ENCODE assay signal across 10 cellular contexts in the genomic region with DNA sequence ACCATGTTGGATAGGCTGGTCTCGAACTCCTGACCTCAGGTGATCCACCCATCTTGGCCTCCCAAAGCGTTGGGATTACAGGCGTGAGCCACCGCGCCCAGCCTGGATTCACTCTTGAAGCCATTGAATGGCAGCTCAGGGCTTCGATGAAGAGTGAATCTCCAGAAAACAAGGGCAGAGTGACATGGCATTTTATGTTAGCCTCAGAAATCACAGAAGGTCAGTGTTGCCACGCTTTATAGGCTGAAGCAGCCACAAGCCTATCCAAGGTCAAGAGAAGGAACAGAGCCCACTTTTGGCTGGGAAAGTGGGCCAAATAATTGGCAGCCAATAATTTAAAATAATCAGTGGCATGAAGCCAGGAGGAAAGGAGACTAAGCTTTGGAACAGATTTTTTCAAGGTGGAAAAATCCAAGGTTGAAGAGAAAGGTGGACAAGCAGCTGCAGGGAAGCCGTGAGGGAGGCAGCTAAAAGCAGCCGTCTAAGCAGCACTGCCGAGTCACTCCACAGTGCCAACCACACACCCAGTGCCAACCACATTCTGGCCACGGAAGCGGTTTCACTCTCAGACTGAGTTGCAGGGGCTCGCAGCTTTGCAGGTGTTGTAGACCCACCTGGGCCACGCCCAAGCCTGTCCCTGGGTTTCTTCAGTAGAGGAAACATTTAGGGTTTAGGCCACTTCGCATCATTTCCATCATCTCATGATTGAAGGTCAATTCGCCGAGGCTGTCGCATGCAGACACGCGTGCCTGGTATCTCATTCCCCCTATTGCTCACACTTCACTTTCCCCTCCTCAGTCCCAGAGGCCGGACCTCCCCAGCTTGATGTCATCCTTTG. TPM values are rescaled to one million over a fixed set of nuclear protein-coding genes. Genes with fewer than 3 reads are reported as not detected.
DNase-seq lines count a peak whose midpoint lies in the region; ATAC-seq and TF ChIP-seq lines count a peak whose summit lies in the region.
"Had no signal": no experiment of that assay in that cellular context is flagged by ENCODE, and none has a peak within 500 bp of the region (broad histone marks: within the 10 kb centered on the region; RNA-seq: fewer than 3 reads in every experiment).

No MANE protein-coding gene starts in this region.

- no peaks in the 10 kb centered on the region for H3K79me2 ChIP-seq in OCI-LY3 (ENCODE audit: low read length)
- H3K79me2 ChIP-seq: hepatocyte had no signal

- no peak overlapping the region for H2AFZ ChIP-seq in OCI-LY3 (ENCODE audit: low read depth, low read length)
- H2AFZ ChIP-seq: hepatocyte had no signal

- no peaks in the 10 kb centered on the region for H3K9me3 ChIP-seq in OCI-LY3 (ENCODE audit: insufficient read depth, low read length)

- peaks cover under 1% of the 10 kb centered on the region for H3K36me3 ChIP-seq in OCI-LY3 (replicated peaks; ENCODE audit: low read depth, low read length)

- no peaks in the 10 kb centered on the region for H3K9me3 Mint-ChIP-seq in activated T-cell treated with anti-CD3 and anti-CD28 coated beads, Interleukin-2, amount 50 U/mL, for 24 hours

- peaks cover 21% of the 10 kb centered on the region for H3K4me1 Mint-ChIP-seq in activated T-cell treated with anti-CD3 and anti-CD28 coated beads, Interleukin-2, amount 50 U/mL, for 24 hours (ENCODE audit: low read depth)

- peak; percentile 74 for DNase-seq in activated T-cell treated with anti-CD3 and anti-CD28 coated beads, Interleukin-2, amount 50 U/mL, for 24 hours
- DNase-seq in myocyte (ENCODE audit: low read depth) (peak; percentile 53), DMS53 treated with DMSO at 0.1 percent for 48 hours (lab: John Stamatoyannopoulos, UW; ENCODE audit: unreplicated experiment) (no peak)
- peak; percentile 11 to 28 (median 24) for DNase-seq in stimulated activated naive CD4-positive, alpha-beta T cell (lab: John Stamatoyannopoulos, UW)

- H3K27ac Mint-ChIP-seq in activated T-cell treated with anti-CD3 and anti-CD28 coated beads, Interleukin-2, amount 50 U/mL, for 24 hours = peak overlapping the region; percentile 18

- no peaks in the 10 kb centered on the region for H4K20me1 ChIP-seq in OCI-LY3 (ENCODE audit: insufficient read depth, low read length)

- ATAC-seq in esophagus mucosa = no peak
- no peak for ATAC-seq in GM18909 (IDR thresholded peaks at IDR 0.05; ENCODE audit: poor library complexity, unreplicated experiment)

- no peaks in the 10 kb centered on the region for H3K27me3 ChIP-seq in OCI-LY3 (ENCODE audit: low read depth, low read length)
- H3K27me3 ChIP-seq: hepatocyte had no signal

- no peak for TF ChIP-seq CTCF in OCI-LY3 (IDR thresholded peaks at IDR 0.05; ENCODE audit: low read depth, low read length)

- H3K27ac ChIP-seq in OCI-LY3 (ENCODE audit: low read length) = no peak overlapping the region
- H3K27ac ChIP-seq: hepatocyte had no signal

- peaks cover under 1% of the 10 kb centered on the region for H3K36me3 Mint-ChIP-seq in activated T-cell treated with anti-CD3 and anti-CD28 coated beads, Interleukin-2, amount 50 U/mL, for 24 hours (ENCODE audit: low read depth)

- H3K4me3 ChIP-seq in OCI-LY3 (ENCODE audit: low read length) = no peak overlapping the region
- H3K4me3 ChIP-seq: hepatocyte had no signal

- H3K27me3 Mint-ChIP-seq in activated T-cell treated with anti-CD3 and anti-CD28 coated beads, Interleukin-2, amount 50 U/mL, for 24 hours = no peaks in the 10 kb centered on the region

- peak overlapping the region; percentile 23 for H3K4me2 ChIP-seq in OCI-LY3 (ENCODE audit: low read length)
- H3K4me2 ChIP-seq: hepatocyte had no signal

- H3K4me1 ChIP-seq in OCI-LY3 (ENCODE audit: low read length) = peaks cover 12% of the 10 kb centered on the region

- no peak overlapping the region for H3K9ac ChIP-seq in OCI-LY3 (ENCODE audit: low read length)

- no peak overlapping the region for H3K4me3 Mint-ChIP-seq in activated T-cell treated with anti-CD3 and anti-CD28 coated beads, Interleukin-2, amount 50 U/mL, for 24 hours

RNA-seq across cellular contexts. Expression of gene AVP, which starts 17.4 kb away (rescaled TPM):
- total RNA-seq in myocyte (not detected in 2 replicates), esophagus mucosa (not detected)
- polyA plus RNA-seq in myocyte (2012) = not detected
- total RNA-seq: NCI-H460 had no signal
- polyA plus RNA-seq: neural cell had no signal

RNA-seq across cellular contexts. Expression of gene OXT, which starts 30.5 kb away (rescaled TPM):
- not detected in 2 replicates for total RNA-seq in myocyte
- polyA plus RNA-seq in myocyte (2012) = not detected
- not detected for total RNA-seq in esophagus mucosa
- total RNA-seq: hepatocyte, NCI-H460 had no signal
- polyA plus RNA-seq: neural cell had no signal

RNA-seq across cellular contexts. Expression of gene MRPS26, which starts 56.1 kb away (rescaled TPM):
- 51.2 and 56.8 TPM in 2 replicates for total RNA-seq in myocyte
- 39.9 TPM for polyA plus RNA-seq in myocyte (2012)
- total RNA-seq in esophagus mucosa = 36.5 TPM

RNA-seq across cellular contexts. Expression of gene FASTKD5, which starts 57.7 kb away (rescaled TPM):
- total RNA-seq in myocyte (24.6 and 26.5 TPM in 2 replicates), esophagus mucosa (7.6 TPM)
- polyA plus RNA-seq in myocyte (2012) = 11.8 TPM

RNA-seq across cellular contexts. Expression of gene UBOX5, which starts 57.7 kb away (rescaled TPM):
- total RNA-seq in myocyte = 5.2 and 6.1 TPM in 2 replicates
- 4.4 TPM for polyA plus RNA-seq in myocyte (2012)
- total RNA-seq in esophagus mucosa = 3.7 TPM
